ENCODE assay signal across 1 cellular context in genomic region chr19:18291590-18292459, GRCh38.
TF ChIP-seq lines count a peak whose summit lies in the region.

No MANE protein-coding gene starts in this region.

TF ChIP-seq in GM12878, 131 proteins besides CTCF, POLR2A, EP300 and RAD21 (continued from another document):
- TF ChIP-seq RELB (IDR thresholded peaks at IDR 0.05; ENCODE audit: low read depth) = peak; percentile 74; the same call in 1 of the 2 replicates
- peak; percentile 79; the same call in 1 of the 2 replicates for TF ChIP-seq PAX5 (IDR thresholded peaks at IDR 0.05; ENCODE audit: borderline replicate concordance, low read depth, low read length)
- TF ChIP-seq CHD1 (IDR thresholded peaks at IDR 0.05; ENCODE audit: low read depth, low read length) = 0 out of 2 replicates have a peak, but pooled peaks have one; percentile 59
- TF ChIP-seq NR2C1 (IDR thresholded peaks at IDR 0.05) = peak; percentile 39; the same call in 1 of the 2 replicates
- TF ChIP-seq ZBTB40 (IDR thresholded peaks at IDR 0.05; ENCODE audit: borderline replicate concordance) = no peak; the same call in 1 of the 2 replicates
- peak; percentile 80 for TF ChIP-seq BCL11A (IDR thresholded peaks at IDR 0.05; ENCODE audit: low read depth, low read length)
- TF ChIP-seq IKZF1 (conservative IDR thresholded peaks at IDR 0.05) = peak; percentile 90
- peak; percentile 89; the same call in 1 of the 2 replicates for TF ChIP-seq LARP7 (IDR thresholded peaks at IDR 0.05)
- peak; percentile 55 for TF ChIP-seq SMAD1 (IDR thresholded peaks at IDR 0.05; ENCODE audit: low read depth, partially characterized antibody)
- TF ChIP-seq KLF5 (IDR thresholded peaks at IDR 0.05; ENCODE audit: partially characterized antibody) = peak; percentile 30
- TF ChIP-seq FOXK2 (IDR thresholded peaks at IDR 0.05) = no peak
- TF ChIP-seq ATF3 (IDR thresholded peaks at IDR 0.05; ENCODE audit: borderline replicate concordance, extremely low read depth, low read depth, low read length) = no peak
- TF ChIP-seq CEBPZ (IDR thresholded peaks at IDR 0.05; ENCODE audit: low read depth, low read length) = no peak
- no peak for TF ChIP-seq HDAC6 (IDR thresholded peaks at IDR 0.05; ENCODE audit: unreplicated experiment)
- peak; percentile 45 to 74; a peak in 3 of 4 replicates for TF ChIP-seq BHLHE40 (IDR thresholded peaks at IDR 0.05; ENCODE audit: borderline replicate concordance in 1 of 2, low read depth in 2 of 2, low read length in 1 of 2)
- no peak for TF ChIP-seq CHD4 (IDR thresholded peaks at IDR 0.05)
- peak; percentile 38; the same call in 1 of the 2 replicates for TF ChIP-seq CBX5 (IDR thresholded peaks at IDR 0.05; ENCODE audit: low read depth)
